In the genomic region with DNA sequence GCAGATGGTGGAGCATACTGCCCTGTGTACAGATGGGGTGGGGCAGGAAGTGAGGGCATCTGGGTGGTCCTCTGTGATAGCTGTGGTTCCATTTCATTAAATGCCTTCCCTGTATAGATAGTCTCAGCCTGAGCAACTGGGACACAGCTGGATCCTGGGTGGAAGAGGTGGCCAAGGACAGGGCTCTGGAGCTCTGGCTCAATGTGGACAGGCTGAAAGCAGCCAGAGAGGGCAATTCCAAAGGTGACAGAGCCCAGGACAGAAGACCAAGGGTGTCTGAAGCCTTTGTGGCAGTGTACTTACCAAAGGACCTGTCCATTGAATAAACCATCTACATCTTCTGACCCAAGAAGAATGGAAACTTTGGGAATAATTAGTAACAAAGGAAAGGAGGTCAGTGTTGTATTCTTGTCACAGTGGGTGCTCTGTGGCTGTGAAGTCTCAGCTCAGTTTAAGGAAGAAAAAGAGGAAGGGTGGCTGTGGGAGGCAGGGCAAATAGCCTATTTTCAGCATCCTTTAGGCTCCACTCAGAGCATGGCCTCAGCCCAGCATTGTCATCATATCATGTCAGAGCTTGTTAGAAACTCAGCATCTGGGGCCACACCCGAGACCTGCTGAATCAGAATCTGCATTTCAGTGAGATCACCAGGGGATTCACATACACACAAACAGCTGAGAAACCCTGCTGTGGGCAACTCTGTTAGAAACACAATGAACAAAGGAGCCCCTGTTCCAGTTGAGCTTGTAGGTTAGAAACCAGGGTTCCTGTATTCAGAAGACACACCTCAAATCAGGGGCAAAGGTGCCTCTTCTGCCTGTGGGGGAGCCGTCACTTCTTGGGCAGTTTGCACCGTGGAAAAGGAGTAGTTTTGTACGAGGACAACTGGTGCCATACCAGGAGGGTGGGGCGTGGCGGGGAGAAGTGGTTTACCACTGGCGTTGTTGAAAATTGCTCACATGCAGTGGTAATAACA, we compare ENCODE assay signal across 8 cellular contexts.
DNase-seq lines count a peak whose midpoint lies in the region; ATAC-seq, FAIRE-seq and TF ChIP-seq lines count a peak whose summit lies in the region.

No MANE protein-coding gene starts in this region.

- peak overlapping the region; percentile 93 for H3K27ac ChIP-seq in MM.1S (ENCODE audit: low read length)
- peak overlapping the region; percentile 99 for H3K27ac ChIP-seq in keratinocyte (ENCODE audit: control insufficient read depth, insufficient read depth, low read length)

- TF ChIP-seq CTCF in MM.1S (IDR thresholded peaks at IDR 0.05; ENCODE audit: low read length) (no peak), keratinocyte (optimal IDR thresholded peaks at IDR 0.05 in 1 of 3, IDR thresholded peaks at IDR 0.05 in 1 of 3, conservative IDR thresholded peaks at IDR 0.05 in 1 of 3; ENCODE audit: extremely low read depth in 1 of 3, insufficient read depth in 2 of 3, low read length in 3 of 3) (no peak)

- in situ Hi-C loops in HAP-1 (cut with MboI; ENCODE audit: low sequenced_read_pairs) = no loop called here

- H3K79me2 ChIP-seq in MM.1S (ENCODE audit: low read length) (0 out of 2 replicates have a peak, but pooled peaks cover 6% of the 10 kb centered on the region), keratinocyte (ENCODE audit: control insufficient read depth, insufficient read depth, low read length) (no peaks in the 10 kb centered on the region)

- H3K36me3 ChIP-seq in MM.1S (replicated peaks; ENCODE audit: insufficient read depth, low read length) = no peaks in the 10 kb centered on the region
- H3K36me3 ChIP-seq in keratinocyte (ENCODE audit: control insufficient read depth in 2 of 2, extremely low read depth in 1 of 2, insufficient read depth in 2 of 2, low read length in 2 of 2) = peaks cover 0 to 8% of the 10 kb centered on the region in 2 experiments
- H3K36me3 ChIP-seq in HAP-1 (replicated peaks) = peaks cover 12% of the 10 kb centered on the region; the same call in 1 of the 2 replicates

- DNase-seq in Daoy (ENCODE audit: low read depth) = peak; percentile 32
- DNase-seq in MM.1S = peak; percentile 90
- peak; percentile 62 for DNase-seq in activated T-cell treated with anti-CD3 and anti-CD28 coated beads, Interleukin-2, amount 50 U/mL, for 1 hour
- peak; percentile 97 for DNase-seq in keratinocyte (ENCODE audit: low read depth, low spot score)
- peak; percentile 51 to 62 for DNase-seq in stimulated activated CD8-positive, alpha-beta memory T cell treated with anti-CD3 and anti-CD28 coated beads, Interleukin-2, amount 100 ng/mL, for 48 hours (ENCODE audit: low read depth in 2 of 2)
- DNase-seq in hippocampal formation (lab: John Stamatoyannopoulos, UW) = no peak
- no peak for DNase-seq in HAP-1 (ENCODE audit: low spot score in 2 of 2)

- no peaks in the 10 kb centered on the region for H3K9me2 ChIP-seq in MM.1S (replicated peaks; ENCODE audit: insufficient read depth, low read length)

- H4K20me1 ChIP-seq in MM.1S (ENCODE audit: insufficient read depth, low read length) = no peaks in the 10 kb centered on the region
- no peaks in the 10 kb centered on the region for H4K20me1 ChIP-seq in keratinocyte (ENCODE audit: control insufficient read depth, extremely low read depth, insufficient read depth, low read length)

- H3F3A ChIP-seq in MM.1S (ENCODE audit: insufficient read depth, low read length) = peaks cover 58% of the 10 kb centered on the region

- peak; percentile 97 for FAIRE-seq in keratinocyte (lab: Jason Lieb, UNC)

- H2AFZ ChIP-seq in MM.1S (ENCODE audit: low read length) (no peak overlapping the region), keratinocyte (ENCODE audit: control insufficient read depth, low read length) (no peak overlapping the region)

- no peaks in the 10 kb centered on the region for H3K9me1 ChIP-seq in keratinocyte (ENCODE audit: control insufficient read depth, extremely low read depth, insufficient read depth, low read length)

- no peaks in the 10 kb centered on the region for H3K9me3 ChIP-seq in MM.1S (replicated peaks; ENCODE audit: insufficient read depth, low read length)
- H3K9me3 ChIP-seq in keratinocyte (ENCODE audit: control insufficient read depth, low read depth, low read length) = no peaks in the 10 kb centered on the region
- H3K9me3 ChIP-seq in HAP-1 = no peaks in the 10 kb centered on the region

- H3K27me3 ChIP-seq in MM.1S (replicated peaks; ENCODE audit: insufficient read depth, low read length) (no peaks in the 10 kb centered on the region), keratinocyte (ENCODE audit: control insufficient read depth, extremely low read depth, insufficient read depth, low read length) (no peaks in the 10 kb centered on the region), HAP-1 (ENCODE audit: low read depth) (no peaks in the 10 kb centered on the region)

- dilution Hi-C loops in keratinocyte (cut with MboI; ENCODE audit: extremely low pct_ligation_motif_present, low sequenced_read_pairs) = no loop called here

- H3K9ac ChIP-seq in MM.1S (ENCODE audit: low read length) = peak overlapping the region; percentile 59
- H3K9ac ChIP-seq in keratinocyte (ENCODE audit: control insufficient read depth, extremely low read depth, insufficient read depth, low read length) = peak overlapping the region; percentile 87

- peak overlapping the region; percentile 56 for H3K4me2 ChIP-seq in MM.1S (ENCODE audit: low read depth, low read length)
- H3K4me2 ChIP-seq in keratinocyte (ENCODE audit: control insufficient read depth, extremely low read depth, insufficient read depth, low read depth, low read length) = peak overlapping the region; percentile 81

- H3K4me1 ChIP-seq in MM.1S (ENCODE audit: low read length) (peaks cover 87% of the 10 kb centered on the region), keratinocyte (ENCODE audit: control insufficient read depth, extremely low read depth, insufficient read depth, low read length) (peaks cover 46% of the 10 kb centered on the region), HAP-1 (no peaks in the 10 kb centered on the region)

- ATAC-seq in GM21576 (IDR thresholded peaks at IDR 0.05; ENCODE audit: unreplicated experiment) = peak; percentile 31

- H3K4me3 ChIP-seq in MM.1S (ENCODE audit: low read length) = no peak overlapping the region
- H3K4me3 ChIP-seq in keratinocyte (ENCODE audit: control insufficient read depth in 2 of 3, extremely low read depth in 1 of 3, insufficient read depth in 2 of 3, low read depth in 1 of 3, low read length in 3 of 3) = no peak overlapping the region
- H3K4me3 ChIP-seq in HAP-1 = no peak overlapping the region

Comparison
In these comparisons a context has a peak if more than half of its experiments do, and no peak if none do; other contexts are left out.
1. DNase-seq: peak in Daoy (single experiment), MM.1S (single experiment), activated T-cell treated with anti-CD3 and anti-CD28 coated beads, Interleukin-2, amount 50 U/mL, for 1 hour (single experiment), keratinocyte (single experiment) and stimulated activated CD8-positive, alpha-beta memory T cell treated with anti-CD3 and anti-CD28 coated beads, Interleukin-2, amount 100 ng/mL, for 48 hours (2 of 2); none in hippocampal formation (0 of 2) and HAP-1 (0 of 2).